Comparison of ENCODE assay signal across 9 cellular contexts in genomic region chr1:222653178-222653827, GRCh38. TPM values are rescaled to one million over a fixed set of nuclear protein-coding genes. Genes with fewer than 3 reads are reported as not detected.
DNase-seq lines count a peak whose midpoint lies in the region; ATAC-seq and TF ChIP-seq lines count a peak whose summit lies in the region.
"Had no signal": no experiment of that assay in that cellular context is flagged by ENCODE, and none has a peak within 500 bp of the region (broad histone marks: within the 10 kb centered on the region; RNA-seq: fewer than 3 reads in every experiment).

No MANE protein-coding gene starts in this region.

- peaks cover 2% of the 10 kb centered on the region for H3K9me3 Mint-ChIP-seq in activated naive CD8-positive, alpha-beta T cell treated with anti-CD3 and anti-CD28 coated beads, Interleukin-2, amount 10 ng/mL, durations not matched to agents 7 days and 5 days

- no peaks in the 10 kb centered on the region for H3K27me3 Mint-ChIP-seq in activated naive CD8-positive, alpha-beta T cell treated with anti-CD3 and anti-CD28 coated beads, Interleukin-2, amount 10 ng/mL, durations not matched to agents 7 days and 5 days

- peak; percentile 36 for DNase-seq in activated naive CD8-positive, alpha-beta T cell treated with anti-CD3 and anti-CD28 coated beads, Interleukin-2, amount 10 ng/mL, durations not matched to agents 7 days and 5 days
- DNase-seq in ureter (ENCODE audit: low spot score) (no peak), SIG-M5 (lab: John Stamatoyannopoulos, UW) (no peak), nucleus accumbens (lab: John Stamatoyannopoulos, UW) (no peak), dorsolateral prefrontal cortex (no peak)
- DNase-seq: anterior cingulate cortex had no signal

- intact Hi-C loops in dorsolateral prefrontal cortex (cut with DNase I) = no loop called here

- H3K4me3 ChIP-seq in dorsolateral prefrontal cortex = no peak overlapping the region

- peaks cover 71% of the 10 kb centered on the region for H3K36me3 Mint-ChIP-seq in activated naive CD8-positive, alpha-beta T cell treated with anti-CD3 and anti-CD28 coated beads, Interleukin-2, amount 10 ng/mL, durations not matched to agents 7 days and 5 days

- H3K4me3 Mint-ChIP-seq in activated naive CD8-positive, alpha-beta T cell treated with anti-CD3 and anti-CD28 coated beads, Interleukin-2, amount 10 ng/mL, durations not matched to agents 7 days and 5 days = peak overlapping the region; percentile 65

- H3K27ac Mint-ChIP-seq in activated naive CD8-positive, alpha-beta T cell treated with anti-CD3 and anti-CD28 coated beads, Interleukin-2, amount 10 ng/mL, durations not matched to agents 7 days and 5 days = peak overlapping the region; percentile 93

- POLR2A ChIA-PET in activated naive CD8-positive, alpha-beta T cell treated with anti-CD3 and anti-CD28 coated beads, Interleukin-2, amount 10 ng/mL, durations not matched to agents 7 days and 5 days (lab: Charles Lee) = interaction anchor here (0.7 to 4.0 kb wide), 6 partner anchors 9 to 911 kb away, joined by 3 to 56 read pairs (median 11); partner anchors contain the start of genes AIDA, BROX and DUSP10

- ATAC-seq in GM18511 (IDR thresholded peaks at IDR 0.05; ENCODE audit: unreplicated experiment) (peak; percentile 75), GM21390 (IDR thresholded peaks at IDR 0.05; ENCODE audit: unreplicated experiment) (peak; percentile 76), HG03342 (IDR thresholded peaks at IDR 0.05; ENCODE audit: unreplicated experiment) (peak; percentile 70)
- ATAC-seq in activated naive CD8-positive, alpha-beta T cell treated with anti-CD3 and anti-CD28 coated beads, Interleukin-2, amount 10 ng/mL, durations not matched to agents 7 days and 5 days (ENCODE audit: low read depth) = peak; percentile 67

- peaks cover 58% of the 10 kb centered on the region for H3K4me1 Mint-ChIP-seq in activated naive CD8-positive, alpha-beta T cell treated with anti-CD3 and anti-CD28 coated beads, Interleukin-2, amount 10 ng/mL, durations not matched to agents 7 days and 5 days

- H3K27ac ChIP-seq in dorsolateral prefrontal cortex = no peak overlapping the region

- H3K27me3 ChIP-seq in dorsolateral prefrontal cortex = no peaks in the 10 kb centered on the region

- no peak for TF ChIP-seq CTCF in dorsolateral prefrontal cortex (IDR thresholded peaks at IDR 0.05 in 54 of 56, conservative IDR thresholded peaks at IDR 0.05 in 2 of 56; ENCODE audit: low read depth in 1 of 56, partially characterized antibody in 56 of 56)

RNA-seq across cellular contexts. Expression of gene MIA3, which starts 35.4 kb away (rescaled TPM):
- 10 to 100 TPM; 80.7 to 82.3 TPM for total RNA-seq in activated naive CD8-positive, alpha-beta T cell treated with anti-CD3 and anti-CD28 coated beads, Interleukin-2, amount 10 ng/mL, durations not matched to agents 7 days and 5 days
- total RNA-seq in ureter = 71.9 TPM
- 100 to 1,000 TPM in 19 of 120 experiments, 10 to 100 TPM in 101; 61.1 to 140 (median 85.8) TPM for total RNA-seq in dorsolateral prefrontal cortex

RNA-seq across cellular contexts. Expression of gene AIDA, which starts 59.0 kb away (rescaled TPM):
- total RNA-seq in activated naive CD8-positive, alpha-beta T cell treated with anti-CD3 and anti-CD28 coated beads, Interleukin-2, amount 10 ng/mL, durations not matched to agents 7 days and 5 days = 10 to 100 TPM; 62.8 to 65.0 TPM
- 56.5 TPM for total RNA-seq in ureter
- 10 to 100 TPM; 34.1 to 72.7 (median 47.8) TPM for total RNA-seq in dorsolateral prefrontal cortex

RNA-seq across cellular contexts. Expression of gene BROX, which starts 59.1 kb away (rescaled TPM):
- total RNA-seq in activated naive CD8-positive, alpha-beta T cell treated with anti-CD3 and anti-CD28 coated beads, Interleukin-2, amount 10 ng/mL, durations not matched to agents 7 days and 5 days = 10 to 100 TPM; 46.0 to 48.6 TPM
- total RNA-seq in ureter (55.4 TPM), dorsolateral prefrontal cortex (10 to 100 TPM; 31.4 to 71.4 (median 46.5) TPM)
